8 cellular contexts compared by ENCODE assay signal in genomic region chr1:32180186-32181060, GRCh38. TPM values are rescaled to one million over a fixed set of nuclear protein-coding genes. Genes with fewer than 3 reads are reported as not detected.
DNase-seq lines count a peak whose midpoint lies in the region; ATAC-seq and TF ChIP-seq lines count a peak whose summit lies in the region.

No MANE protein-coding gene starts in this region.

- H3K36me3 ChIP-seq in vagina, result peaks cover 0 to 31% of the 10 kb centered on the region in 2 donors

- H3K36me3 Mint-ChIP-seq in activated T-cell treated with anti-CD3 and anti-CD28 coated beads, Interleukin-2, amount 50 U/mL, for 72 hours (ENCODE audit: insufficient read depth in 2 of 2), result peaks cover 26 to 40% of the 10 kb centered on the region in 2 donors
- H3K36me3 Mint-ChIP-seq in natural killer cell treated with Interleukin-12 subunit alpha and Interleukin-12 subunit beta and Interleukin-15 and Interleukin-18, amount 100 ng/mL, for 72 hours, result peaks cover 31% of the 10 kb centered on the region

- H3K4me1 Mint-ChIP-seq in activated T-cell treated with anti-CD3 and anti-CD28 coated beads, Interleukin-2, amount 50 U/mL, for 72 hours (ENCODE audit: low read depth), result peaks cover 59% of the 10 kb centered on the region
- peaks cover 41 to 46% of the 10 kb centered on the region in 2 donors for H3K4me1 Mint-ChIP-seq in natural killer cell treated with Interleukin-12 subunit alpha and Interleukin-12 subunit beta and Interleukin-15 and Interleukin-18, amount 100 ng/mL, for 72 hours (ENCODE audit: low read depth in 2 of 2)

- peak overlapping the region; percentile 66 to 67 for H3K4me3 ChIP-seq in vagina

- peak overlapping the region; percentile 98 to 99 for H3K4me3 Mint-ChIP-seq in activated T-cell treated with anti-CD3 and anti-CD28 coated beads, Interleukin-2, amount 50 U/mL, for 72 hours
- peak overlapping the region; percentile 88 for H3K4me3 Mint-ChIP-seq in natural killer cell treated with Interleukin-12 subunit alpha and Interleukin-12 subunit beta and Interleukin-15 and Interleukin-18, amount 100 ng/mL, for 72 hours

- DNase-seq in NCI-H748 (lab: John Stamatoyannopoulos, UW; ENCODE audit: unreplicated experiment), result peak; percentile 48
- DNase-seq in NCI-H748 treated with DMSO at 0.1 percent for 48 hours (lab: John Stamatoyannopoulos, UW), result no peak
- peak; percentile 33 for DNase-seq in MV-4-11 (lab: John Stamatoyannopoulos, UW)
- DNase-seq in activated T-cell treated with anti-CD3 and anti-CD28 coated beads, Interleukin-2, amount 50 U/mL, for 72 hours, result peak; percentile 42 to 48
- DNase-seq in fibroblast of peridontal ligament (ENCODE audit: extremely low read depth), result peak; percentile 78
- DNase-seq in natural killer cell treated with Interleukin-12 subunit alpha and Interleukin-12 subunit beta and Interleukin-15 and Interleukin-18, amount 100 ng/mL, for 72 hours (ENCODE audit: low spot score), result no peak
- no peak for DNase-seq in vagina (ENCODE audit: extremely low spot score in 2 of 2)

- intact Hi-C loops in vagina (cut with DNase I), result no loop called here

- peak; percentile 20 to 34 for ATAC-seq in activated T-cell treated with anti-CD3 and anti-CD28 coated beads, Interleukin-2, amount 50 U/mL, for 72 hours (replicated peaks in 1 of 2)
- peak; percentile 3 to 43 for ATAC-seq in natural killer cell treated with Interleukin-12 subunit alpha and Interleukin-12 subunit beta and Interleukin-15 and Interleukin-18, amount 100 ng/mL, for 72 hours
- ATAC-seq in HG02623 (IDR thresholded peaks at IDR 0.05; ENCODE audit: unreplicated experiment), result no peak

- peak overlapping the region; percentile 89 for H3K27ac ChIP-seq in vagina

- H3K9me3 Mint-ChIP-seq in activated T-cell treated with anti-CD3 and anti-CD28 coated beads, Interleukin-2, amount 50 U/mL, for 72 hours, result no peaks in the 10 kb centered on the region
- H3K9me3 Mint-ChIP-seq in natural killer cell treated with Interleukin-12 subunit alpha and Interleukin-12 subunit beta and Interleukin-15 and Interleukin-18, amount 100 ng/mL, for 72 hours, result no peaks in the 10 kb centered on the region

- peak overlapping the region; percentile 98 for H3K27ac Mint-ChIP-seq in activated T-cell treated with anti-CD3 and anti-CD28 coated beads, Interleukin-2, amount 50 U/mL, for 72 hours
- H3K27ac Mint-ChIP-seq in natural killer cell treated with Interleukin-12 subunit alpha and Interleukin-12 subunit beta and Interleukin-15 and Interleukin-18, amount 100 ng/mL, for 72 hours, result peak overlapping the region; percentile 98 to 99

- H3K27me3 ChIP-seq in vagina, result no peaks in the 10 kb centered on the region

- H3K27me3 Mint-ChIP-seq in activated T-cell treated with anti-CD3 and anti-CD28 coated beads, Interleukin-2, amount 50 U/mL, for 72 hours (ENCODE audit: low read depth), result no peaks in the 10 kb centered on the region
- no peaks in the 10 kb centered on the region for H3K27me3 Mint-ChIP-seq in natural killer cell treated with Interleukin-12 subunit alpha and Interleukin-12 subunit beta and Interleukin-15 and Interleukin-18, amount 100 ng/mL, for 72 hours

- peaks cover 55% of the 10 kb centered on the region for H3K4me1 ChIP-seq in vagina

- no peaks in the 10 kb centered on the region for H3K9me3 ChIP-seq in vagina

- TF ChIP-seq POLR2A in vagina (IDR thresholded peaks at IDR 0.05), result no peak

- no peak for TF ChIP-seq CTCF in vagina (IDR thresholded peaks at IDR 0.05)

RNA-seq across cellular contexts. Expression of gene TXLNA, which starts 0.9 kb away (rescaled TPM):
- 100 to 1,000 TPM in 1 of 2 donors, 10 to 100 TPM in 1; 97.1 to 113 TPM for total RNA-seq in activated T-cell treated with anti-CD3 and anti-CD28 coated beads, Interleukin-2, amount 50 U/mL, for 72 hours
- total RNA-seq in natural killer cell treated with Interleukin-12 subunit alpha and Interleukin-12 subunit beta and Interleukin-15 and Interleukin-18, amount 100 ng/mL, for 72 hours, result 100 to 1,000 TPM; 101 to 118 TPM
- total RNA-seq in vagina, result 45.7 TPM

RNA-seq across cellular contexts. Expression of gene CCDC28B, which starts 20.0 kb away (rescaled TPM):
- total RNA-seq in activated T-cell treated with anti-CD3 and anti-CD28 coated beads, Interleukin-2, amount 50 U/mL, for 72 hours, result 10 to 100 TPM; 20.0 to 24.6 TPM
- 10 to 100 TPM; 12.4 to 13.6 TPM for total RNA-seq in natural killer cell treated with Interleukin-12 subunit alpha and Interleukin-12 subunit beta and Interleukin-15 and Interleukin-18, amount 100 ng/mL, for 72 hours
- 2.9 TPM for total RNA-seq in vagina

RNA-seq across cellular contexts. Expression of gene IQCC, which starts 25.0 kb away (rescaled TPM):
- total RNA-seq in activated T-cell treated with anti-CD3 and anti-CD28 coated beads, Interleukin-2, amount 50 U/mL, for 72 hours, result 1 to 10 TPM; 3.7 to 4.6 TPM
- 1 to 10 TPM; 1.7 to 5.0 TPM for total RNA-seq in natural killer cell treated with Interleukin-12 subunit alpha and Interleukin-12 subunit beta and Interleukin-15 and Interleukin-18, amount 100 ng/mL, for 72 hours
- total RNA-seq in vagina, result not detected

RNA-seq across cellular contexts. Expression of gene DCDC2B, which starts 28.5 kb away (rescaled TPM):
- total RNA-seq in activated T-cell treated with anti-CD3 and anti-CD28 coated beads, Interleukin-2, amount 50 U/mL, for 72 hours, result under 1 TPM in 1 of 2 donors, not detected in 1; 0.21 TPM
- under 1 TPM; 0.19 to 0.22 TPM for total RNA-seq in natural killer cell treated with Interleukin-12 subunit alpha and Interleukin-12 subunit beta and Interleukin-15 and Interleukin-18, amount 100 ng/mL, for 72 hours
- not detected for total RNA-seq in vagina

RNA-seq across cellular contexts. Expression of gene TMEM234, which starts 41.7 kb away (rescaled TPM):
- 10 to 100 TPM in 1 of 2 donors, 1 to 10 TPM in 1; 9.8 to 10.5 TPM for total RNA-seq in activated T-cell treated with anti-CD3 and anti-CD28 coated beads, Interleukin-2, amount 50 U/mL, for 72 hours
- 10 to 100 TPM; 15.6 to 15.8 TPM for total RNA-seq in natural killer cell treated with Interleukin-12 subunit alpha and Interleukin-12 subunit beta and Interleukin-15 and Interleukin-18, amount 100 ng/mL, for 72 hours
- total RNA-seq in vagina, result 8.3 TPM

Comparison
In these comparisons a context has a peak if more than half of its experiments do, and no peak if none do; other contexts are left out.
1. DNase-seq: peak in NCI-H748 (single experiment), MV-4-11 (single experiment), activated T-cell treated with anti-CD3 and anti-CD28 coated beads, Interleukin-2, amount 50 U/mL, for 72 hours (2 of 2) and fibroblast of peridontal ligament (single experiment); none in NCI-H748 treated with DMSO at 0.1 percent for 48 hours (single experiment), natural killer cell treated with Interleukin-12 subunit alpha and Interleukin-12 subunit beta and Interleukin-15 and Interleukin-18, amount 100 ng/mL, for 72 hours (single experiment) and vagina (0 of 2).